ENCODE assay signal across 8 cellular contexts in the genomic region with DNA sequence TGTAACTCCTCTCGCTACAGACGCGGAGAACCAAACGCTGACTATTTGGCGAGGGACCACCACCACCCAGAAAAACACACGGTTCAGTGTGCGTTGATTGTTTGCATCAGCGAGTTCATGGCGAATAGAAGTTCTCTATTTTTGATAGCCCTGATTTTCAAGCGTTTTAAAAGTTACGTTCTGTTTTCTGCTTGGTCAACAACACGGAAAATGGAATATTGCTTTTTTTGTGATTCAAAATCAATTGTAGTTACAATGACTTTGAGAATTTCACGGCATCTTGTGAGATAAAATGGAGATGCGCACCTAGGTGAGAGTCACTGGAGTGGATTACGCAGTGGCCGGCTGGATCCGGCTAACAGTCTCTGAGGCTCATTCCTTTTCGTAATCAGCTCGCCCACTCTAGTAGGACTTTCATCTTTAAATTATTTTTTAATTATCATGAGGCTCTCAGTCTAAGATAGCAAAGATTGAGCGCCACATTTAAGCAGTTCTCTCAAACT. TPM values are rescaled to one million over a fixed set of nuclear protein-coding genes. Genes with fewer than 3 reads are reported as not detected.
DNase-seq lines count a peak whose midpoint lies in the region; ATAC-seq and TF ChIP-seq lines count a peak whose summit lies in the region.

No MANE protein-coding gene starts in this region.

- TF ChIP-seq POLR2A in NB4 (IDR thresholded peaks at IDR 0.05; ENCODE audit: extremely low read depth, insufficient read length), result no peak

- H3K9me3 ChIP-seq in thoracic aorta, result no peaks in the 10 kb centered on the region

- H3K36me3 ChIP-seq in brain microvascular endothelial cell (replicated peaks) (no peaks in the 10 kb centered on the region), thoracic aorta (no peaks in the 10 kb centered on the region)

- in situ Hi-C loops in brain microvascular endothelial cell (cut with HindIII; ENCODE audit: low pct_ligation_motif_present, low sequenced_read_pairs), result no loop called here

- peak overlapping the region; percentile 71 for H3K27ac ChIP-seq in brain microvascular endothelial cell
- peak overlapping the region; percentile 95 for H3K27ac ChIP-seq in layer of hippocampus (ENCODE audit: low read depth, low read length)
- H3K27ac ChIP-seq in thoracic aorta, result peak overlapping the region; percentile 89 to 99

- DNase-seq in ELF-1 (ENCODE audit: low read depth, low spot score) (peak; percentile 39), NB4 (ENCODE audit: low read depth) (no peak), brain microvascular endothelial cell (no peak), thoracic aorta (ENCODE audit: low spot score) (no peak), NCI-H1092 treated with DMSO at 0.1 percent for 48 hours (lab: John Stamatoyannopoulos, UW) (no peak)

- H3K4me1 ChIP-seq in thoracic aorta (ENCODE audit: control insufficient read depth in 1 of 2, low read depth in 2 of 2), result peaks cover 5 to 10% of the 10 kb centered on the region in 2 donors

- ATAC-seq in thoracic aorta (ENCODE audit: insufficient number of reproducible peaks, low FRiP score, low read depth) (no peak), HG03469 (IDR thresholded peaks at IDR 0.05; ENCODE audit: unreplicated experiment) (no peak), GM21381 (IDR thresholded peaks at IDR 0.05; ENCODE audit: unreplicated experiment) (no peak)

- TF ChIP-seq CTCF in NB4 (IDR thresholded peaks at IDR 0.05; ENCODE audit: low read depth, low read length) (no peak), brain microvascular endothelial cell (IDR thresholded peaks at IDR 0.05; ENCODE audit: low read depth, low read length, missing control alignments) (no peak), thoracic aorta (IDR thresholded peaks at IDR 0.05) (no peak)

- H3K27me3 ChIP-seq in brain microvascular endothelial cell (replicated peaks) (no peaks in the 10 kb centered on the region), layer of hippocampus (ENCODE audit: control insufficient read depth, insufficient read depth, low read length) (no peaks in the 10 kb centered on the region), thoracic aorta (replicated peaks; ENCODE audit: insufficient read depth) (no peaks in the 10 kb centered on the region)

- peak overlapping the region; percentile 52 for H3K4me3 ChIP-seq in NB4 (ENCODE audit: low read depth, low read length)
- peak overlapping the region; percentile 71 for H3K4me3 ChIP-seq in brain microvascular endothelial cell (ENCODE audit: low read depth, low read length)
- peak overlapping the region; percentile 93 for H3K4me3 ChIP-seq in thoracic aorta

RNA-seq across cellular contexts. Expression of a gene that starts 54.8 kb away (rescaled TPM):
- not detected for total RNA-seq in thoracic aorta
